Comparison of ENCODE assay signal across 2 cellular contexts in genomic region chr7:140889150-140889549, GRCh38.
TF ChIP-seq lines count a peak whose summit lies in the region.

No MANE protein-coding gene starts in this region.

TF ChIP-seq in HepG2, 621 proteins besides CTCF, POLR2A, EP300 and RAD21:
- TF ChIP-seq LBX2 (CRISPR knock-in tag; IDR thresholded peaks at IDR 0.05; ENCODE audit: borderline replicate concordance) (no peak), MAFK (conservative IDR thresholded peaks at IDR 0.05 in 1 of 2, IDR thresholded peaks at IDR 0.05 in 1 of 2; ENCODE audit: low read length in 2 of 2) (peak in 1 of 2 experiments; percentile 47; a peak in 2 of 4 replicates), MIER3 (CRISPR knock-in tag; IDR thresholded peaks at IDR 0.05; ENCODE audit: borderline replicate concordance) (no peak), MAFF (IDR thresholded peaks at IDR 0.05; ENCODE audit: low read depth, low read length) (0 out of 2 replicates have a peak, but pooled peaks have one; percentile 25), FOXP1 (IDR thresholded peaks at IDR 0.05) (no peak), FOXP1 (CRISPR knock-in tag; IDR thresholded peaks at IDR 0.05) (no peak)

TF ChIP-seq in K562, 482 proteins besides CTCF, POLR2A, EP300 and RAD21:
- no peak for TF ChIP-seq CBX5 (IDR thresholded peaks at IDR 0.05; ENCODE audit: borderline replicate concordance, low read depth)
- TF ChIP-seq ZNF316 (IDR thresholded peaks at IDR 0.05): peak; percentile 84
- peak; percentile 63 for TF ChIP-seq C11orf30 (IDR thresholded peaks at IDR 0.05; ENCODE audit: low read depth)
- TF ChIP-seq MAFF (IDR thresholded peaks at IDR 0.05; ENCODE audit: low read length): 0 out of 2 replicates have a peak, but pooled peaks have one; percentile 18
